In the genomic region with DNA sequence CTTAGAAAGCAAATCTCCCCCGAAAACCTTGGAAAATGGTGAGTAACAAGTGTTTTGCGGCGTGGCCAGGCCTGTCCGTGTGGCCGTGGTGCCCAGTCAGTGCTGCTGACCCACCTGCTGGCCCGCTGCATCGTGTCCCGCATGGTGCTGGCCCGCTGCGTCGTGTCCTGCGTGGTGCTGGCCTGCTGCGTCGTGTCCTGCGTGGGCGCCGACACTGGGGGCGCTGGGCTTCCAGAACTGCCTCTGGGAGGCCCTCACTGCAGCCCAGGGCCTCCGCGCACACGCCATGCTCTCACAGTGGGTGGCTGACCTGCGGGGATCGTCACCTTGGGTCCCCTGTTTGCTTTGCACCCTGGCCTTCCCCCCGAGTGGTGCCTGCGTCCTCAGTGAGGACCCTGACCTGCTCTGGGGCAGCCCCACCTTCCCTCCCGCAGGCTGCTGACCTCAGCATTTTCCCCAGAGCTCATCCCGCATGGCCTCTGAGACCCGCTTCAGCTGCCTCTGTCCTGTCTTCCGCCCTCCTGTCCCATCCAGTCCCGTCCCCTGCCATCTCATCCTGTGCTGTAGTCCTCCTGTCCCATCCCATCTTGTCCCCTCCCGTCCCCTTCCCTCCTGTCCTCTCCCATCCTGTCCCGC, we compare ENCODE assay signal across 15 cellular contexts.
DNase-seq lines count a peak whose midpoint lies in the region; TF ChIP-seq lines count a peak whose summit lies in the region.
"Had no signal": no experiment of that assay in that cellular context is flagged by ENCODE, and none has a peak within 500 bp of the region (broad histone marks: within the 10 kb centered on the region; RNA-seq: fewer than 3 reads in every experiment).

No MANE protein-coding gene starts in this region.

- DNase-seq in islet precursor cell (no peak), NCI-H2171 (lab: John Stamatoyannopoulos, UW) (no peak)
- DNase-seq: activated T-cell treated with anti-CD3 and anti-CD28 coated beads, Interleukin-2, amount 50 U/mL, for 4 hours; brain microvascular endothelial cell; gastrocnemius medialis; KBM-7; left cardiac atrium; midbrain; MV-4-11; NCI-H2029 treated with DMSO at 0.1 percent for 48 hours; NCI-H510A had no signal

- no peaks in the 10 kb centered on the region for H3K27me3 Mint-ChIP-seq in dendritic cell treated with granulocyte-macrophage colony-stimulating factor and Interleukin-4, amounts not matched to agents 40 ng/mL and 50 ng/mL, for 4 days
- H3K27me3 Mint-ChIP-seq: activated naive CD8-positive, alpha-beta T cell had no signal

- intact Hi-C loops in dendritic cell treated with granulocyte-macrophage colony-stimulating factor and Interleukin-4, amounts not matched to agents 40 ng/mL and 50 ng/mL, for 4 days (cut with micrococcal nuclease) = no loop called here

- no peaks in the 10 kb centered on the region for H3K9me3 Mint-ChIP-seq in dendritic cell treated with granulocyte-macrophage colony-stimulating factor and Interleukin-4, amounts not matched to agents 40 ng/mL and 50 ng/mL, for 4 days
- H3K9me3 Mint-ChIP-seq: activated T-cell treated with anti-CD3 and anti-CD28 coated beads, Interleukin-2, amount 50 U/mL, for 4 hours; neural progenitor cell had no signal

- TF ChIP-seq POLR2A in GM15510 (IDR thresholded peaks at IDR 0.05; ENCODE audit: borderline replicate concordance, extremely low read depth, insufficient read length) = peak; percentile 2

- H3K4me1 Mint-ChIP-seq in dendritic cell treated with granulocyte-macrophage colony-stimulating factor and Interleukin-4, amounts not matched to agents 40 ng/mL and 50 ng/mL, for 4 days (ENCODE audit: low read depth) = peaks cover 14% of the 10 kb centered on the region
- H3K4me1 Mint-ChIP-seq: neural progenitor cell had no signal

- peak overlapping the region; percentile 20 for H3K27ac Mint-ChIP-seq in dendritic cell treated with granulocyte-macrophage colony-stimulating factor and Interleukin-4, amounts not matched to agents 40 ng/mL and 50 ng/mL, for 4 days
- H3K27ac Mint-ChIP-seq: activated naive CD8-positive, alpha-beta T cell; neural progenitor cell had no signal

- peaks cover 100% of the 10 kb centered on the region for H3K36me3 Mint-ChIP-seq in dendritic cell treated with granulocyte-macrophage colony-stimulating factor and Interleukin-4, amounts not matched to agents 40 ng/mL and 50 ng/mL, for 4 days (ENCODE audit: low read depth)
- H3K36me3 Mint-ChIP-seq: activated naive CD8-positive, alpha-beta T cell had no signal

- H3K4me3 Mint-ChIP-seq in dendritic cell treated with granulocyte-macrophage colony-stimulating factor and Interleukin-4, amounts not matched to agents 40 ng/mL and 50 ng/mL, for 4 days = no peak overlapping the region
- H3K4me3 Mint-ChIP-seq: activated naive CD8-positive, alpha-beta T cell; activated T-cell treated with anti-CD3 and anti-CD28 coated beads, Interleukin-2, amount 50 U/mL, for 4 hours; neural progenitor cell had no signal
